ENCODE assay signal across 2 cellular contexts in genomic region chr12:11716794-11717532, GRCh38.
TF ChIP-seq lines count a peak whose summit lies in the region.

No MANE protein-coding gene starts in this region.

TF ChIP-seq in GM12878, 131 proteins besides CTCF, POLR2A, EP300 and RAD21 (continues in another document):
- no peak for TF ChIP-seq IKZF1 (conservative IDR thresholded peaks at IDR 0.05)
- TF ChIP-seq SMAD1 (IDR thresholded peaks at IDR 0.05; ENCODE audit: low read depth, partially characterized antibody): no peak
- no peak for TF ChIP-seq ZNF687 (IDR thresholded peaks at IDR 0.05)
- TF ChIP-seq POU2F2 (IDR thresholded peaks at IDR 0.05; ENCODE audit: borderline replicate concordance, low read depth, low read length): no peak
- TF ChIP-seq GABPA (IDR thresholded peaks at IDR 0.05; ENCODE audit: low read depth): no peak
- TF ChIP-seq, protein P1, sequence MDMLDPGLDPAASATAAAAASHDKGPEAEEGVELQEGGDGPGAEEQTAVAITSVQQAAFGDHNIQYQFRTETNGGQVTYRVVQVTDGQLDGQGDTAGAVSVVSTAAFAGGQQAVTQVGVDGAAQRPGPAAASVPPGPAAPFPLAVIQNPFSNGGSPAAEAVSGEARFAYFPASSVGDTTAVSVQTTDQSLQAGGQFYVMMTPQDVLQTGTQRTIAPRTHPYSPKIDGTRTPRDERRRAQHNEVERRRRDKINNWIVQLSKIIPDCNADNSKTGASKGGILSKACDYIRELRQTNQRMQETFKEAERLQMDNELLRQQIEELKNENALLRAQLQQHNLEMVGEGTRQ (IDR thresholded peaks at IDR 0.05; ENCODE audit: borderline replicate concordance, low read depth, low read length): no peak
- no peak for TF ChIP-seq ZNF217 (IDR thresholded peaks at IDR 0.05)
- no peak for TF ChIP-seq ZBTB11 (CRISPR knock-in tag; IDR thresholded peaks at IDR 0.05)
- TF ChIP-seq ATF7 (IDR thresholded peaks at IDR 0.05; ENCODE audit: low read depth): no peak
- TF ChIP-seq SRF (IDR thresholded peaks at IDR 0.05; ENCODE audit: low read depth in 2 of 2, low read length in 2 of 2): no peak
- TF ChIP-seq FOXM1 (IDR thresholded peaks at IDR 0.05; ENCODE audit: low read depth, low read length): 0 out of 2 replicates have a peak, but pooled peaks have one; percentile 12
- TF ChIP-seq NBN (IDR thresholded peaks at IDR 0.05): no peak
- TF ChIP-seq, protein P2, sequence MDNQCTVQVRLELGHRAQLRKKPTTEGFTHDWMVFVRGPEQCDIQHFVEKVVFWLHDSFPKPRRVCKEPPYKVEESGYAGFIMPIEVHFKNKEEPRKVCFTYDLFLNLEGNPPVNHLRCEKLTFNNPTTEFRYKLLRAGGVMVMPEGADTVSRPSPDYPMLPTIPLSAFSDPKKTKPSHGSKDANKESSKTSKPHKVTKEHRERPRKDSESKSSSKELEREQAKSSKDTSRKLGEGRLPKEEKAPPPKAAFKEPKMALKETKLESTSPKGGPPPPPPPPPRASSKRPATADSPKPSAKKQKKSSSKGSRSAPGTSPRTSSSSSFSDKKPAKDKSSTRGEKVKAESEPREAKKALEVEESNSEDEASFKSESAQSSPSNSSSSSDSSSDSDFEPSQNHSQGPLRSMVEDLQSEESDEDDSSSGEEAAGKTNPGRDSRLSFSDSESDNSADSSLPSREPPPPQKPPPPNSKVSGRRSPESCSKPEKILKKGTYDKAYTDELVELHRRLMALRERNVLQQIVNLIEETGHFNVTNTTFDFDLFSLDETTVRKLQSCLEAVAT (IDR thresholded peaks at IDR 0.05): 0 out of 2 replicates have a peak, but pooled peaks have one; percentile 60
- TF ChIP-seq MXI1 (IDR thresholded peaks at IDR 0.05; ENCODE audit: low read depth, low read length): no peak
- TF ChIP-seq, protein P3, sequence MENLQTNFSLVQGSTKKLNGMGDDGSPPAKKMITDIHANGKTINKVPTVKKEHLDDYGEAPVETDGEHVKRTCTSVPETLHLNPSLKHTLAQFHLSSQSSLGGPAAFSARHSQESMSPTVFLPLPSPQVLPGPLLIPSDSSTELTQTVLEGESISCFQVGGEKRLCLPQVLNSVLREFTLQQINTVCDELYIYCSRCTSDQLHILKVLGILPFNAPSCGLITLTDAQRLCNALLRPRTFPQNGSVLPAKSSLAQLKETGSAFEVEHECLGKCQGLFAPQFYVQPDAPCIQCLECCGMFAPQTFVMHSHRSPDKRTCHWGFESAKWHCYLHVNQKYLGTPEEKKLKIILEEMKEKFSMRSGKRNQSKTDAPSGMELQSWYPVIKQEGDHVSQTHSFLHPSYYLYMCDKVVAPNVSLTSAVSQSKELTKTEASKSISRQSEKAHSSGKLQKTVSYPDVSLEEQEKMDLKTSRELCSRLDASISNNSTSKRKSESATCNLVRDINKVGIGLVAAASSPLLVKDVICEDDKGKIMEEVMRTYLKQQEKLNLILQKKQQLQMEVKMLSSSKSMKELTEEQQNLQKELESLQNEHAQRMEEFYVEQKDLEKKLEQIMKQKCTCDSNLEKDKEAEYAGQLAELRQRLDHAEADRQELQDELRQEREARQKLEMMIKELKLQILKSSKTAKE (IDR thresholded peaks at IDR 0.05; ENCODE audit: low read depth, poor library complexity, severe bottlenecking): no peak

TF ChIP-seq in liver, 16 proteins besides CTCF, POLR2A, EP300 and RAD21:
- TF ChIP-seq RXRA (IDR thresholded peaks at IDR 0.05) (no peak), HNF4A (conservative IDR thresholded peaks at IDR 0.05) (peak in 1 of 2 donors; percentile 7)
